ENCODE assay signal across 14 cellular contexts in the genomic region with DNA sequence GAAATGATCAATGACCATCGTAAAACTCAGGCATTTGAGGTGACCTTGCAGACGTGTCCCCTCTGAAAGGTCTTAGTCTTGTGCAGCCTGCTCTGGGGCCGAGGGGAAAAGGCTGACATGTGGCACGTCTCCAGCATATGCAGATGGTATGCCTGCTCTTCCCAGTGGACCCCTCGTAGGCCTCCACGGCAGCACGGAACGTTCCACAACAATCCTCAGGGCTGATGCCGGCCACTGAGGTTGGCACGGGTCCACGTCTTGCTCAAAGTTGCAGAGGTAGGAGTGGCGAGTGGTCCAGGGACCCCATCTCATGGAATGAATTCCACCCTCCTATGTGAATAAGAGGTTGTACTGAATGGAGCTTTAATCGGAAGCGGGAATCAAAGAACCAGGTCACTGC.
DNase-seq lines count a peak whose midpoint lies in the region; ATAC-seq and TF ChIP-seq lines count a peak whose summit lies in the region.
"Had no signal": no experiment of that assay in that cellular context is flagged by ENCODE, and none has a peak within 500 bp of the region (broad histone marks: within the 10 kb centered on the region; RNA-seq: fewer than 3 reads in every experiment).

No MANE protein-coding gene starts in this region.

- no peak overlapping the region for H3K23ac ChIP-seq in H9 (ENCODE audit: insufficient read length, low read depth, low read length)
- H3K23ac ChIP-seq in neuronal stem cell (ENCODE audit: low read depth, low read length, poor library complexity), result no peak overlapping the region
- no peak overlapping the region for H3K23ac ChIP-seq in mesendoderm (ENCODE audit: low read length)

- no peak overlapping the region for H3T11ph ChIP-seq in H9 (ENCODE audit: low read length)

- H3K36me3 Mint-ChIP-seq in H9 (ENCODE audit: insufficient read depth in 1 of 3, low read depth in 3 of 3), result no peaks in the 10 kb centered on the region; a peak in 1 of 7 replicates
- no peaks in the 10 kb centered on the region for H3K36me3 Mint-ChIP-seq in glutamatergic neuron (ENCODE audit: unreplicated experiment)

- no peak overlapping the region for H3K4me3 Mint-ChIP-seq in H9
- peak overlapping the region; percentile 60 for H3K4me3 Mint-ChIP-seq in glutamatergic neuron (ENCODE audit: unreplicated experiment)
- H3K4me3 Mint-ChIP-seq: CD4-positive, alpha-beta T cell had no signal

- H2BK12ac ChIP-seq in H9 (ENCODE audit: insufficient read length, low read depth, low read length) (peak overlapping the region; percentile 38), neuronal stem cell (ENCODE audit: low read length) (no peak overlapping the region)

- H2AK5ac ChIP-seq in H9 (ENCODE audit: insufficient read length, low read length), result no peak overlapping the region
- peak overlapping the region; percentile 51 for H2AK5ac ChIP-seq in neuronal stem cell (ENCODE audit: low read depth, low read length)
- no peak overlapping the region for H2AK5ac ChIP-seq in mesendoderm (ENCODE audit: low read length)

- no peak overlapping the region for H2BK20ac ChIP-seq in H9 (ENCODE audit: low read depth, low read length, poor library complexity, severe bottlenecking)

- H3K14ac ChIP-seq in H9 (ENCODE audit: insufficient read depth, low read length) (no peak overlapping the region; the same call in 1 of the 2 replicates), neuronal stem cell (ENCODE audit: low read length) (peak overlapping the region; percentile 23)

- TF ChIP-seq CTCF in H9 (conservative IDR thresholded peaks at IDR 0.05) (no peak), glutamatergic neuron (IDR thresholded peaks at IDR 0.05; ENCODE audit: partially characterized antibody, unreplicated experiment) (no peak)

- peaks cover 41 to 54% of the 10 kb centered on the region in 2 experiments for H3K4me1 Mint-ChIP-seq in H9
- H3K4me1 Mint-ChIP-seq in glutamatergic neuron (ENCODE audit: low read depth, unreplicated experiment), result peaks cover 14% of the 10 kb centered on the region

- H3K4me3 ChIP-seq in neuronal stem cell (ENCODE audit: low read length in 2 of 2) (no peak overlapping the region), mesendoderm (ENCODE audit: low read length) (no peak overlapping the region)
- H3K4me3 ChIP-seq: HAP-1 had no signal

- H3K4ac ChIP-seq in H9 (ENCODE audit: low read depth, low read length), result no peak overlapping the region
- H3K4ac ChIP-seq in neuronal stem cell (ENCODE audit: low read length), result no peak overlapping the region
- H3K4ac ChIP-seq in mesendoderm (ENCODE audit: low read depth, low read length), result no peak overlapping the region

- WGBS in H9 (ENCODE audit: extremely low coverage, insufficient read length, low lambda C conversion rate), result no CpG with 5 or more reads among the region's 14 CpGs
- WGBS in neuronal stem cell (ENCODE audit: extremely low coverage in 2 of 2, insufficient read length in 2 of 2, insufficient replicate concordance in 1 of 2), 2 donors, result no CpG with 5 or more reads among the region's 14 CpGs
- no CpG with 5 or more reads among the region's 14 CpGs for WGBS in mesendoderm (ENCODE audit: extremely low coverage, insufficient coverage, low lambda C conversion rate)

- no peak for ATAC-seq in GM21367 (IDR thresholded peaks at IDR 0.05; ENCODE audit: unreplicated experiment)

- H3K27me3 Mint-ChIP-seq in H9 (ENCODE audit: low read depth) (peaks cover 14% of the 10 kb centered on the region), glutamatergic neuron (ENCODE audit: unreplicated experiment) (no peaks in the 10 kb centered on the region)
- H3K27me3 Mint-ChIP-seq: CD4-positive, alpha-beta T cell had no signal

- H3K27ac Mint-ChIP-seq in H9 (no peak overlapping the region; a peak in 1 of 7 replicates), glutamatergic neuron (ENCODE audit: unreplicated experiment) (peak overlapping the region; percentile 19)
- H3K27ac Mint-ChIP-seq: CD4-positive, alpha-beta T cell had no signal

- no peaks in the 10 kb centered on the region for H3K9me3 ChIP-seq in H9 (ENCODE audit: control insufficient read depth, low read depth, low read length)
- H3K9me3 ChIP-seq in neuronal stem cell (replicated peaks in 1 of 2; ENCODE audit: control insufficient read depth in 2 of 2, insufficient read depth in 1 of 2, low read depth in 1 of 2, low read length in 2 of 2), result no peaks in the 10 kb centered on the region
- H3K9me3 ChIP-seq: BE2C, Caco-2, HAP-1 had no signal

- H4K91ac ChIP-seq in H9 (ENCODE audit: insufficient read length, low read depth, low read length), result no peak overlapping the region
- no peak overlapping the region for H4K91ac ChIP-seq in neuronal stem cell (ENCODE audit: low read depth, low read length, poor library complexity)

- no peak overlapping the region for H3K56ac ChIP-seq in H9 (ENCODE audit: insufficient read length, low read depth, low read length)
- no peak overlapping the region for H3K56ac ChIP-seq in mesendoderm (ENCODE audit: low read length)

- H3K27me3 ChIP-seq in H9 (ENCODE audit: insufficient read depth, low read length) (no peaks in the 10 kb centered on the region), neuronal stem cell (ENCODE audit: control insufficient read depth in 3 of 3, insufficient read depth in 3 of 3, low read depth in 1 of 3, low read length in 3 of 3) (no peaks in the 10 kb centered on the region), mesendoderm (ENCODE audit: insufficient read depth, low read length, poor library complexity) (no peaks in the 10 kb centered on the region)
- H3K27me3 ChIP-seq: BE2C had no signal

- H3K79me2 ChIP-seq in H9 (ENCODE audit: insufficient read depth, low read length), result no peaks in the 10 kb centered on the region
- H3K79me2 ChIP-seq in mesendoderm (ENCODE audit: control insufficient read depth, insufficient read depth, low read length), result no peaks in the 10 kb centered on the region

- H3K18ac ChIP-seq in H9 (ENCODE audit: insufficient read length, low read depth, low read length) (no peak overlapping the region), neuronal stem cell (ENCODE audit: low read length) (peak overlapping the region; percentile 66), mesendoderm (ENCODE audit: low read length) (no peak overlapping the region)

- H3K4me1 ChIP-seq in H9 (ENCODE audit: insufficient read depth, low read length) (peaks cover 5% of the 10 kb centered on the region; the same call in 1 of the 2 replicates), neuronal stem cell (ENCODE audit: control insufficient read depth in 2 of 2, insufficient read depth in 1 of 2, low read depth in 1 of 2, low read length in 2 of 2) (peaks cover 2 to 20% of the 10 kb centered on the region in 2 donors), mesendoderm (ENCODE audit: control insufficient read depth, low read depth, low read length) (peaks cover 10% of the 10 kb centered on the region)
- H3K4me1 ChIP-seq: Caco-2, HAP-1 had no signal

- no peaks in the 10 kb centered on the region for H3K9me3 Mint-ChIP-seq in H9
- peaks cover 2% of the 10 kb centered on the region for H3K9me3 Mint-ChIP-seq in glutamatergic neuron (ENCODE audit: unreplicated experiment)
- H3K9me3 Mint-ChIP-seq: CD4-positive, alpha-beta T cell had no signal

- H2AFZ ChIP-seq in H9 (ENCODE audit: low read length) (no peak overlapping the region), neuronal stem cell (ENCODE audit: low read length) (no peak overlapping the region)

- H4K8ac ChIP-seq in H9 (replicated peaks; ENCODE audit: insufficient read length, low read depth, low read length), result no peak overlapping the region
- no peak overlapping the region for H4K8ac ChIP-seq in neuronal stem cell (ENCODE audit: low read depth, low read length)
- no peak overlapping the region for H4K8ac ChIP-seq in mesendoderm (ENCODE audit: low read depth, low read length)

- H2BK120ac ChIP-seq in H9 (ENCODE audit: low read depth, low read length, poor library complexity, severe bottlenecking) (no peak overlapping the region), neuronal stem cell (ENCODE audit: low read depth, low read length) (no peak overlapping the region), mesendoderm (ENCODE audit: low read depth, low read length) (no peak overlapping the region)

- H3K4me2 ChIP-seq in H9 (ENCODE audit: insufficient read depth, insufficient read length, low read length), result no peak overlapping the region
- no peak overlapping the region for H3K4me2 ChIP-seq in neuronal stem cell (ENCODE audit: insufficient read depth, low read length, poor library complexity, severe bottlenecking)
- H3K4me2 ChIP-seq in mesendoderm (ENCODE audit: low read length), result no peak overlapping the region

- no peaks in the 10 kb centered on the region for H3K23me2 ChIP-seq in H9 (ENCODE audit: insufficient read length, low read depth, low read length, poor library complexity, severe bottlenecking)

- H3K36me3 ChIP-seq in neuronal stem cell (replicated peaks in 1 of 2; ENCODE audit: control insufficient read depth in 2 of 2, insufficient read depth in 2 of 2, low read length in 2 of 2), result no peaks in the 10 kb centered on the region
- no peaks in the 10 kb centered on the region for H3K36me3 ChIP-seq in mesendoderm (ENCODE audit: control insufficient read depth, insufficient read depth, low read length)
- H3K36me3 ChIP-seq: BE2C, HAP-1 had no signal

- DNase-seq in H9 (no peak), NCI-H524 (lab: John Stamatoyannopoulos, UW) (peak; percentile 7 to 71), glutamatergic neuron (no peak), neuronal stem cell (ENCODE audit: low spot score) (no peak), epidermal melanocyte (ENCODE audit: insufficient read length, low spot score) (no peak), mesendoderm (no peak)
- DNase-seq: ACHN; BE2C; Caco-2; CD4-positive, alpha-beta T cell; GOT3 had no signal

- no peaks in the 10 kb centered on the region for H4K20me1 ChIP-seq in H9 (ENCODE audit: control insufficient read depth, insufficient read depth, insufficient read length)

- H3K79me1 ChIP-seq in H9 (ENCODE audit: insufficient read depth, low read depth, low read length, poor library complexity, severe bottlenecking) (no peaks in the 10 kb centered on the region), neuronal stem cell (ENCODE audit: low read depth, low read length) (no peaks in the 10 kb centered on the region), mesendoderm (ENCODE audit: low read length) (no peaks in the 10 kb centered on the region)

- no peak overlapping the region for H2BK5ac ChIP-seq in H9 (ENCODE audit: insufficient read length, low read length)
- H2BK5ac ChIP-seq in neuronal stem cell (ENCODE audit: low read length), result no peak overlapping the region
- no peak overlapping the region for H2BK5ac ChIP-seq in mesendoderm (ENCODE audit: low read length)

- H3K27ac ChIP-seq in H9 (ENCODE audit: insufficient read length, low read depth, low read length) (no peak overlapping the region), neuronal stem cell (replicated peaks; ENCODE audit: low read length) (no peak overlapping the region), mesendoderm (ENCODE audit: low read depth, low read length) (no peak overlapping the region)
- H3K27ac ChIP-seq: C4-2B had no signal

- no peak overlapping the region for H2BK15ac ChIP-seq in H9 (ENCODE audit: low read depth, low read length)
- H2BK15ac ChIP-seq in neuronal stem cell (ENCODE audit: low read length), result peak overlapping the region; percentile 43
- H2BK15ac ChIP-seq in mesendoderm (replicated peaks; ENCODE audit: low read depth), result no peak overlapping the region

- no peak overlapping the region for H4K5ac ChIP-seq in H9 (ENCODE audit: insufficient read length, low read depth, low read length)
- H4K5ac ChIP-seq in mesendoderm (ENCODE audit: low read length), result no peak overlapping the region

- no peak overlapping the region for H3K9ac ChIP-seq in H9 (ENCODE audit: extremely low read depth, insufficient read length, low read length)
- no peak overlapping the region for H3K9ac ChIP-seq in neuronal stem cell (ENCODE audit: low read depth, low read length, poor library complexity)
- H3K9ac ChIP-seq in mesendoderm (ENCODE audit: low read length), result no peak overlapping the region

Comparison
In these comparisons a context has a peak if more than half of its experiments do, and no peak if none do; other contexts are left out.
1. DNase-seq: peak in NCI-H524 (2 of 2); none in H9 (single experiment), glutamatergic neuron (single experiment), neuronal stem cell (single experiment), epidermal melanocyte (single experiment) and mesendoderm (single experiment).